ENCODE assay signal across 1 cellular context in the genomic region with DNA sequence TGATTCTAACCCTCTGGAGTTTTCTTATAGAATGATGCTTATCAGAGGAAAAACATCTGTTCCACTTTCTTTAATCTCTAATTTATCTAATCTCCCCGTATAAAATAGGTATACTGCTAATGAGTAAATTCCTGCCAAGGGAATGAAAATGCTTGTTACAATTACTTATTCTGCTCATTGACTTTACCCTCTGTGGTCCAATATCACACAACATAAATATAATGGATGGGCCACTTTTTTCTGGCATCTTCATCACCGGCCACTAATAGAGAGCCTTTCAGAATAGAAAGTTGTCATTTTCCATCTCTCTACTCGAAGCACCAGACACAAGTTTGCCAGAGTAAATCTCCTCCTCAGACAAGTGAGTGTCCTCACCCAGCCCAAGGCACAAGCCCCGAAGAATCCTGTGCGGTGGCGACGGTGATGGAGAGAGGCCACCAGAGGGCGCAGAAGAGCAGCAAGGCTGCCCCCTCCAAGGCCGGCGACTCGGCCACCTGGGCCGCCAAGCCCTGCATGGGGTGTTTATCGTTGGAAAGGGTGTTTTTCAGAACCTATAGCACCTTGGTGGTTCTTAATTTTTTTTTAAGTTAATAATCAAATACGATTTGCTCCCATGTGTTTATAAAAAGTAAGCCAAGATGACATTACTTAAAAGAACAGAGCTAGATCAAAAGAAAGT.
TF ChIP-seq lines count a peak whose summit lies in the region.

No MANE protein-coding gene starts in this region.

TF ChIP-seq in HepG2, 621 proteins besides CTCF, POLR2A, EP300 and RAD21 (continued from another document and continues in another):
- TF ChIP-seq, protein P1, sequence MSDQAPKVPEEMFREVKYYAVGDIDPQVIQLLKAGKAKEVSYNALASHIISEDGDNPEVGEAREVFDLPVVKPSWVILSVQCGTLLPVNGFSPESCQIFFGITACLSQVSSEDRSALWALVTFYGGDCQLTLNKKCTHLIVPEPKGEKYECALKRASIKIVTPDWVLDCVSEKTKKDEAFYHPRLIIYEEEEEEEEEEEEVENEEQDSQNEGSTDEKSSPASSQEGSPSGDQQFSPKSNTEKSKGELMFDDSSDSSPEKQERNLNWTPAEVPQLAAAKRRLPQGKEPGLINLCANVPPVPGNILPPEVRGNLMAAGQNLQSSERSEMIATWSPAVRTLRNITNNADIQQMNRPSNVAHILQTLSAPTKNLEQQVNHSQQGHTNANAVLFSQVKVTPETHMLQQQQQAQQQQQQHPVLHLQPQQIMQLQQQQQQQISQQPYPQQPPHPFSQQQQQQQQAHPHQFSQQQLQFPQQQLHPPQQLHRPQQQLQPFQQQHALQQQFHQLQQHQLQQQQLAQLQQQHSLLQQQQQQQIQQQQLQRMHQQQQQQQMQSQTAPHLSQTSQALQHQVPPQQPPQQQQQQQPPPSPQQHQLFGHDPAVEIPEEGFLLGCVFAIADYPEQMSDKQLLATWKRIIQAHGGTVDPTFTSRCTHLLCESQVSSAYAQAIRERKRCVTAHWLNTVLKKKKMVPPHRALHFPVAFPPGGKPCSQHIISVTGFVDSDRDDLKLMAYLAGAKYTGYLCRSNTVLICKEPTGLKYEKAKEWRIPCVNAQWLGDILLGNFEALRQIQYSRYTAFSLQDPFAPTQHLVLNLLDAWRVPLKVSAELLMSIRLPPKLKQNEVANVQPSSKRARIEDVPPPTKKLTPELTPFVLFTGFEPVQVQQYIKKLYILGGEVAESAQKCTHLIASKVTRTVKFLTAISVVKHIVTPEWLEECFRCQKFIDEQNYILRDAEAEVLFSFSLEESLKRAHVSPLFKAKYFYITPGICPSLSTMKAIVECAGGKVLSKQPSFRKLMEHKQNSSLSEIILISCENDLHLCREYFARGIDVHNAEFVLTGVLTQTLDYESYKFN (CRISPR knock-in tag; conservative IDR thresholded peaks at IDR 0.05), result no peak
- no peak for TF ChIP-seq NCOR1 (IDR thresholded peaks at IDR 0.05; ENCODE audit: borderline replicate concordance, low read length)
- no peak for TF ChIP-seq ZNF382 (CRISPR knock-in tag; IDR thresholded peaks at IDR 0.05; ENCODE audit: borderline replicate concordance)
- TF ChIP-seq, protein P2, sequence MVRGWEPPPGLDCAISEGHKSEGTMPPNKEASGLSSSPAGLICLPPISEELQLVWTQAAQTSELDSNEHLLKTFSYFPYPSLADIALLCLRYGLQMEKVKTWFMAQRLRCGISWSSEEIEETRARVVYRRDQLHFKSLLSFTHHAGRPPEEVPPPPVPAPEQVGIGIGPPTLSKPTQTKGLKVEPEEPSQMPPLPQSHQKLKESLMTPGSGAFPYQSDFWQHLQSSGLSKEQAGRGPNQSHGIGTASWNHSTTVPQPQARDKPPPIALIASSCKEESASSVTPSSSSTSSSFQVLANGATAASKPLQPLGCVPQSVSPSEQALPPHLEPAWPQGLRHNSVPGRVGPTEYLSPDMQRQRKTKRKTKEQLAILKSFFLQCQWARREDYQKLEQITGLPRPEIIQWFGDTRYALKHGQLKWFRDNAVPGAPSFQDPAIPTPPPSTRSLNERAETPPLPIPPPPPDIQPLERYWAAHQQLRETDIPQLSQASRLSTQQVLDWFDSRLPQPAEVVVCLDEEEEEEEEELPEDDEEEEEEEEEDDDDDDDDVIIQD (CRISPR knock-in tag; IDR thresholded peaks at IDR 0.05; ENCODE audit: low read depth), result no peak
- TF ChIP-seq CBX5 (CRISPR knock-in tag; IDR thresholded peaks at IDR 0.05; ENCODE audit: borderline replicate concordance), result peak; percentile 81; the same call in 1 of the 2 replicates
- no peak for TF ChIP-seq ZNF83 (CRISPR knock-in tag; IDR thresholded peaks at IDR 0.05; ENCODE audit: borderline replicate concordance)
- no peak for TF ChIP-seq TRIM24 (CRISPR knock-in tag; IDR thresholded peaks at IDR 0.05)
- no peak for TF ChIP-seq NFE2L2 (IDR thresholded peaks at IDR 0.05; ENCODE audit: low read length)
- TF ChIP-seq PRMT3 (CRISPR knock-in tag; IDR thresholded peaks at IDR 0.05; ENCODE audit: borderline replicate concordance, low read depth), result no peak
- TF ChIP-seq, protein P3, sequence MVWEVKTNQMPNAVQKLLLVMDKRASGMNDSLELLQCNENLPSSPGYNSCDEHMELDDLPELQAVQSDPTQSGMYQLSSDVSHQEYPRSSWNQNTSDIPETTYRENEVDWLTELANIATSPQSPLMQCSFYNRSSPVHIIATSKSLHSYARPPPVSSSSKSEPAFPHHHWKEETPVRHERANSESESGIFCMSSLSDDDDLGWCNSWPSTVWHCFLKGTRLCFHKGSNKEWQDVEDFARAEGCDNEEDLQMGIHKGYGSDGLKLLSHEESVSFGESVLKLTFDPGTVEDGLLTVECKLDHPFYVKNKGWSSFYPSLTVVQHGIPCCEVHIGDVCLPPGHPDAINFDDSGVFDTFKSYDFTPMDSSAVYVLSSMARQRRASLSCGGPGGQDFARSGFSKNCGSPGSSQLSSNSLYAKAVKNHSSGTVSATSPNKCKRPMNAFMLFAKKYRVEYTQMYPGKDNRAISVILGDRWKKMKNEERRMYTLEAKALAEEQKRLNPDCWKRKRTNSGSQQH (CRISPR knock-in tag; IDR thresholded peaks at IDR 0.05; ENCODE audit: low read depth), result peak; percentile 71; the same call in 1 of the 2 replicates
- no peak for TF ChIP-seq ZNF101 (CRISPR knock-in tag; IDR thresholded peaks at IDR 0.05; ENCODE audit: borderline replicate concordance, low read depth)
- TF ChIP-seq, protein P4, sequence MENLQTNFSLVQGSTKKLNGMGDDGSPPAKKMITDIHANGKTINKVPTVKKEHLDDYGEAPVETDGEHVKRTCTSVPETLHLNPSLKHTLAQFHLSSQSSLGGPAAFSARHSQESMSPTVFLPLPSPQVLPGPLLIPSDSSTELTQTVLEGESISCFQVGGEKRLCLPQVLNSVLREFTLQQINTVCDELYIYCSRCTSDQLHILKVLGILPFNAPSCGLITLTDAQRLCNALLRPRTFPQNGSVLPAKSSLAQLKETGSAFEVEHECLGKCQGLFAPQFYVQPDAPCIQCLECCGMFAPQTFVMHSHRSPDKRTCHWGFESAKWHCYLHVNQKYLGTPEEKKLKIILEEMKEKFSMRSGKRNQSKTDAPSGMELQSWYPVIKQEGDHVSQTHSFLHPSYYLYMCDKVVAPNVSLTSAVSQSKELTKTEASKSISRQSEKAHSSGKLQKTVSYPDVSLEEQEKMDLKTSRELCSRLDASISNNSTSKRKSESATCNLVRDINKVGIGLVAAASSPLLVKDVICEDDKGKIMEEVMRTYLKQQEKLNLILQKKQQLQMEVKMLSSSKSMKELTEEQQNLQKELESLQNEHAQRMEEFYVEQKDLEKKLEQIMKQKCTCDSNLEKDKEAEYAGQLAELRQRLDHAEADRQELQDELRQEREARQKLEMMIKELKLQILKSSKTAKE (CRISPR knock-in tag; IDR thresholded peaks at IDR 0.05; ENCODE audit: borderline replicate concordance), result no peak
- TF ChIP-seq, protein P5, sequence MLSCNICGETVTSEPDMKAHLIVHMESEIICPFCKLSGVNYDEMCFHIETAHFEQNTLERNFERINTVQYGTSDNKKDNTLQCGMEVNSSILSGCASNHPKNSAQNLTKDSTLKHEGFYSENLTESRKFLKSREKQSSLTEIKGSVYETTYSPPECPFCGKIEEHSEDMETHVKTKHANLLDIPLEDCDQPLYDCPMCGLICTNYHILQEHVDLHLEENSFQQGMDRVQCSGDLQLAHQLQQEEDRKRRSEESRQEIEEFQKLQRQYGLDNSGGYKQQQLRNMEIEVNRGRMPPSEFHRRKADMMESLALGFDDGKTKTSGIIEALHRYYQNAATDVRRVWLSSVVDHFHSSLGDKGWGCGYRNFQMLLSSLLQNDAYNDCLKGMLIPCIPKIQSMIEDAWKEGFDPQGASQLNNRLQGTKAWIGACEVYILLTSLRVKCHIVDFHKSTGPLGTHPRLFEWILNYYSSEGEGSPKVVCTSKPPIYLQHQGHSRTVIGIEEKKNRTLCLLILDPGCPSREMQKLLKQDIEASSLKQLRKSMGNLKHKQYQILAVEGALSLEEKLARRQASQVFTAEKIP (CRISPR knock-in tag; IDR thresholded peaks at IDR 0.05; ENCODE audit: borderline replicate concordance), result no peak
- TF ChIP-seq SMC3 (IDR thresholded peaks at IDR 0.05; ENCODE audit: low read length), result peak; percentile 81
- TF ChIP-seq ZBTB1 (CRISPR knock-in tag; IDR thresholded peaks at IDR 0.05; ENCODE audit: borderline replicate concordance), result no peak
- no peak for TF ChIP-seq ZSCAN22 (CRISPR knock-in tag; IDR thresholded peaks at IDR 0.05)
- TF ChIP-seq, protein P6, sequence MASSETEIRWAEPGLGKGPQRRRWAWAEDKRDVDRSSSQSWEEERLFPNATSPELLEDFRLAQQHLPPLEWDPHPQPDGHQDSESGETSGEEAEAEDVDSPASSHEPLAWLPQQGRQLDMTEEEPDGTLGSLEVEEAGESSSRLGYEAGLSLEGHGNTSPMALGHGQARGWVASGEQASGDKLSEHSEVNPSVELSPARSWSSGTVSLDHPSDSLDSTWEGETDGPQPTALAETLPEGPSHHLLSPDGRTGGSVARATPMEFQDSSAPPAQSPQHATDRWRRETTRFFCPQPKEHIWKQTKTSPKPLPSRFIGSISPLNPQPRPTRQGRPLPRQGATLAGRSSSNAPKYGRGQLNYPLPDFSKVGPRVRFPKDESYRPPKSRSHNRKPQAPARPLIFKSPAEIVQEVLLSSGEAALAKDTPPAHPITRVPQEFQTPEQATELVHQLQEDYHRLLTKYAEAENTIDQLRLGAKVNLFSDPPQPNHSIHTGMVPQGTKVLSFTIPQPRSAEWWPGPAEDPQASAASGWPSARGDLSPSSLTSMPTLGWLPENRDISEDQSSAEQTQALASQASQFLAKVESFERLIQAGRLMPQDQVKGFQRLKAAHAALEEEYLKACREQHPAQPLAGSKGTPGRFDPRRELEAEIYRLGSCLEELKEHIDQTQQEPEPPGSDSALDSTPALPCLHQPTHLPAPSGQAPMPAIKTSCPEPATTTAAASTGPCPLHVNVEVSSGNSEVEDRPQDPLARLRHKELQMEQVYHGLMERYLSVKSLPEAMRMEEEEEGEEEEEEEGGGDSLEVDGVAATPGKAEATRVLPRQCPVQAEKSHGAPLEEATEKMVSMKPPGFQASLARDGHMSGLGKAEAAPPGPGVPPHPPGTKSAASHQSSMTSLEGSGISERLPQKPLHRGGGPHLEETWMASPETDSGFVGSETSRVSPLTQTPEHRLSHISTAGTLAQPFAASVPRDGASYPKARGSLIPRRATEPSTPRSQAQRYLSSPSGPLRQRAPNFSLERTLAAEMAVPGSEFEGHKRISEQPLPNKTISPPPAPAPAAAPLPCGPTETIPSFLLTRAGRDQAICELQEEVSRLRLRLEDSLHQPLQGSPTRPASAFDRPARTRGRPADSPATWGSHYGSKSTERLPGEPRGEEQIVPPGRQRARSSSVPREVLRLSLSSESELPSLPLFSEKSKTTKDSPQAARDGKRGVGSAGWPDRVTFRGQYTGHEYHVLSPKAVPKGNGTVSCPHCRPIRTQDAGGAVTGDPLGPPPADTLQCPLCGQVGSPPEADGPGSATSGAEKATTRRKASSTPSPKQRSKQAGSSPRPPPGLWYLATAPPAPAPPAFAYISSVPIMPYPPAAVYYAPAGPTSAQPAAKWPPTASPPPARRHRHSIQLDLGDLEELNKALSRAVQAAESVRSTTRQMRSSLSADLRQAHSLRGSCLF (CRISPR knock-in tag; IDR thresholded peaks at IDR 0.05; ENCODE audit: borderline replicate concordance), result no peak
- TF ChIP-seq NFE2L1 (CRISPR knock-in tag; IDR thresholded peaks at IDR 0.05; ENCODE audit: borderline replicate concordance), result no peak
- TF ChIP-seq, protein P7, sequence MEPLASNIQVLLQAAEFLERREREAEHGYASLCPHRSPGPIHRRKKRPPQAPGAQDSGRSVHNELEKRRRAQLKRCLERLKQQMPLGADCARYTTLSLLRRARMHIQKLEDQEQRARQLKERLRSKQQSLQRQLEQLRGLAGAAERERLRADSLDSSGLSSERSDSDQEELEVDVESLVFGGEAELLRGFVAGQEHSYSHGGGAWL (CRISPR knock-in tag; IDR thresholded peaks at IDR 0.05), result no peak
- TF ChIP-seq NR1H2 (CRISPR knock-in tag; IDR thresholded peaks at IDR 0.05; ENCODE audit: borderline replicate concordance, low read depth), result no peak
- TF ChIP-seq, protein P8, sequence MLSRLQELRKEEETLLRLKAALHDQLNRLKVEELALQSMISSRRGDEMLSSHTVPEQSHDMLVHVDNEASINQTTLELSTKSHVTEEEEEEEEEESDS (CRISPR knock-in tag; IDR thresholded peaks at IDR 0.05; ENCODE audit: borderline replicate concordance), result no peak
- TF ChIP-seq HMG20B (CRISPR knock-in tag; conservative IDR thresholded peaks at IDR 0.05), result no peak
- TF ChIP-seq KLF12 (CRISPR knock-in tag; IDR thresholded peaks at IDR 0.05; ENCODE audit: borderline replicate concordance), result no peak
- TF ChIP-seq, protein P9, sequence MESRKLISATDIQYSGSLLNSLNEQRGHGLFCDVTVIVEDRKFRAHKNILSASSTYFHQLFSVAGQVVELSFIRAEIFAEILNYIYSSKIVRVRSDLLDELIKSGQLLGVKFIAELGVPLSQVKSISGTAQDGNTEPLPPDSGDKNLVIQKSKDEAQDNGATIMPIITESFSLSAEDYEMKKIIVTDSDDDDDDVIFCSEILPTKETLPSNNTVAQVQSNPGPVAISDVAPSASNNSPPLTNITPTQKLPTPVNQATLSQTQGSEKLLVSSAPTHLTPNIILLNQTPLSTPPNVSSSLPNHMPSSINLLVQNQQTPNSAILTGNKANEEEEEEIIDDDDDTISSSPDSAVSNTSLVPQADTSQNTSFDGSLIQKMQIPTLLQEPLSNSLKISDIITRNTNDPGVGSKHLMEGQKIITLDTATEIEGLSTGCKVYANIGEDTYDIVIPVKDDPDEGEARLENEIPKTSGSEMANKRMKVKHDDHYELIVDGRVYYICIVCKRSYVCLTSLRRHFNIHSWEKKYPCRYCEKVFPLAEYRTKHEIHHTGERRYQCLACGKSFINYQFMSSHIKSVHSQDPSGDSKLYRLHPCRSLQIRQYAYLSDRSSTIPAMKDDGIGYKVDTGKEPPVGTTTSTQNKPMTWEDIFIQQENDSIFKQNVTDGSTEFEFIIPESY (CRISPR knock-in tag; IDR thresholded peaks at IDR 0.05), result 0 out of 2 replicates have a peak, but pooled peaks have one; percentile 46
- no peak for TF ChIP-seq ZNF230 (CRISPR knock-in tag; IDR thresholded peaks at IDR 0.05)
- TF ChIP-seq NR3C1 (CRISPR knock-in tag; IDR thresholded peaks at IDR 0.05), result no peak
- no peak for TF ChIP-seq ZNF577 (CRISPR knock-in tag; IDR thresholded peaks at IDR 0.05; ENCODE audit: borderline replicate concordance, low read depth)
- TF ChIP-seq TBL1XR1 (IDR thresholded peaks at IDR 0.05; ENCODE audit: borderline replicate concordance, low read length, partially characterized antibody), result no peak
- TF ChIP-seq ZNF143 (CRISPR knock-in tag; IDR thresholded peaks at IDR 0.05), result no peak
- TF ChIP-seq, protein P10, sequence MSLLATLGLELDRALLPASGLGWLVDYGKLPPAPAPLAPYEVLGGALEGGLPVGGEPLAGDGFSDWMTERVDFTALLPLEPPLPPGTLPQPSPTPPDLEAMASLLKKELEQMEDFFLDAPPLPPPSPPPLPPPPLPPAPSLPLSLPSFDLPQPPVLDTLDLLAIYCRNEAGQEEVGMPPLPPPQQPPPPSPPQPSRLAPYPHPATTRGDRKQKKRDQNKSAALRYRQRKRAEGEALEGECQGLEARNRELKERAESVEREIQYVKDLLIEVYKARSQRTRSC (CRISPR knock-in tag; IDR thresholded peaks at IDR 0.05; ENCODE audit: low read depth), result no peak
